1 cellular context compared by ENCODE assay signal in genomic region chr3:53169045-53169831, GRCh38.
TF ChIP-seq lines count a peak whose summit lies in the region.

No MANE protein-coding gene starts in this region.

TF ChIP-seq in HepG2, 621 proteins besides CTCF, POLR2A, EP300 and RAD21 (continued from another document and continues in another):
- TF ChIP-seq PRPF4 (IDR thresholded peaks at IDR 0.05; ENCODE audit: low read depth, low read length, poor library complexity, severe bottlenecking) (no peak), TFAP4 (IDR thresholded peaks at IDR 0.05; ENCODE audit: borderline replicate concordance, low read depth) (no peak; the same call in 1 of the 2 replicates), DPF2 (CRISPR knock-in tag; IDR thresholded peaks at IDR 0.05; ENCODE audit: borderline replicate concordance, low read depth) (peak; percentile 43; the same call in 1 of the 2 replicates), CEBPG (CRISPR knock-in tag; IDR thresholded peaks at IDR 0.05) (peak; percentile 22; the same call in 1 of the 2 replicates), KMT2A (CRISPR knock-in tag; IDR thresholded peaks at IDR 0.05) (no peak), ZNF605 (CRISPR knock-in tag; IDR thresholded peaks at IDR 0.05) (no peak), TRAFD1 (CRISPR knock-in tag; IDR thresholded peaks at IDR 0.05; ENCODE audit: borderline replicate concordance) (no peak), POLR2AphosphoS5 (IDR thresholded peaks at IDR 0.05; ENCODE audit: low read depth, low read length) (peak; percentile 44; the same call in 1 of the 2 replicates), NONO (IDR thresholded peaks at IDR 0.05) (no peak), NONO (CRISPR knock-in tag; conservative IDR thresholded peaks at IDR 0.05) (peak; percentile 41), SAP130 (CRISPR knock-in tag; IDR thresholded peaks at IDR 0.05; ENCODE audit: low read depth) (peak; percentile 63), ISX (CRISPR knock-in tag; conservative IDR thresholded peaks at IDR 0.05) (no peak), ZBTB34 (CRISPR knock-in tag; IDR thresholded peaks at IDR 0.05) (peak; percentile 68; the same call in 1 of the 2 replicates), HDAC6 (IDR thresholded peaks at IDR 0.05; ENCODE audit: low read depth, low read length) (no peak), ZNF503 (CRISPR knock-in tag; IDR thresholded peaks at IDR 0.05) (no peak), TOE1 (CRISPR knock-in tag; IDR thresholded peaks at IDR 0.05) (no peak), ZNF530 (CRISPR knock-in tag; IDR thresholded peaks at IDR 0.05; ENCODE audit: low read depth) (no peak), FOXP1 (IDR thresholded peaks at IDR 0.05) (no peak), FOXP1 (CRISPR knock-in tag; IDR thresholded peaks at IDR 0.05) (peak; percentile 66), NR2F2 (IDR thresholded peaks at IDR 0.05; ENCODE audit: borderline replicate concordance, low read depth) (0 out of 2 replicates have a peak, but pooled peaks have one; percentile 20), MYC (CRISPR knock-in tag; IDR thresholded peaks at IDR 0.05; ENCODE audit: borderline replicate concordance) (peak; percentile 48; the same call in 1 of the 2 replicates), ZNF350 (CRISPR knock-in tag; IDR thresholded peaks at IDR 0.05; ENCODE audit: borderline replicate concordance, low read depth) (0 out of 2 replicates have a peak, but pooled peaks have one; percentile 22), HMGXB4 (CRISPR knock-in tag; IDR thresholded peaks at IDR 0.05; ENCODE audit: borderline replicate concordance in 1 of 2, low read depth in 1 of 2) (peak; percentile 14 to 67; a peak in 3 of 4 replicates), CBX1 (IDR thresholded peaks at IDR 0.05; ENCODE audit: low read depth) (peak; percentile 82), SOX6 (IDR thresholded peaks at IDR 0.05) (no peak), SOX6 (CRISPR knock-in tag; IDR thresholded peaks at IDR 0.05) (no peak), ZGPAT (CRISPR knock-in tag; IDR thresholded peaks at IDR 0.05) (0 out of 2 replicates have a peak, but pooled peaks have one; percentile 20), RAD51 (IDR thresholded peaks at IDR 0.05; ENCODE audit: borderline replicate concordance) (no peak), PCBP1 (IDR thresholded peaks at IDR 0.05; ENCODE audit: borderline replicate concordance, low read depth, low read length) (0 out of 2 replicates have a peak, but pooled peaks have one; percentile 21), ZNF615 (CRISPR knock-in tag; IDR thresholded peaks at IDR 0.05; ENCODE audit: borderline replicate concordance) (0 out of 2 replicates have a peak, but pooled peaks have one; percentile 85), ZNF225 (CRISPR knock-in tag; IDR thresholded peaks at IDR 0.05) (no peak), CREB3 (CRISPR knock-in tag; IDR thresholded peaks at IDR 0.05) (no peak), ZFP91 (CRISPR knock-in tag; IDR thresholded peaks at IDR 0.05; ENCODE audit: borderline replicate concordance) (peak; percentile 18; the same call in 1 of the 2 replicates), PAXIP1 (CRISPR knock-in tag; conservative IDR thresholded peaks at IDR 0.05) (peak; percentile 48), ZNF143 (CRISPR knock-in tag; IDR thresholded peaks at IDR 0.05) (no peak), SETDB1 (CRISPR knock-in tag; IDR thresholded peaks at IDR 0.05; ENCODE audit: borderline replicate concordance) (no peak), ZNF574 (CRISPR knock-in tag; IDR thresholded peaks at IDR 0.05) (peak; percentile 31), ZNF841 (CRISPR knock-in tag; IDR thresholded peaks at IDR 0.05; ENCODE audit: borderline replicate concordance) (no peak)
